Comparison of ENCODE assay signal across 22 cellular contexts in the genomic region with DNA sequence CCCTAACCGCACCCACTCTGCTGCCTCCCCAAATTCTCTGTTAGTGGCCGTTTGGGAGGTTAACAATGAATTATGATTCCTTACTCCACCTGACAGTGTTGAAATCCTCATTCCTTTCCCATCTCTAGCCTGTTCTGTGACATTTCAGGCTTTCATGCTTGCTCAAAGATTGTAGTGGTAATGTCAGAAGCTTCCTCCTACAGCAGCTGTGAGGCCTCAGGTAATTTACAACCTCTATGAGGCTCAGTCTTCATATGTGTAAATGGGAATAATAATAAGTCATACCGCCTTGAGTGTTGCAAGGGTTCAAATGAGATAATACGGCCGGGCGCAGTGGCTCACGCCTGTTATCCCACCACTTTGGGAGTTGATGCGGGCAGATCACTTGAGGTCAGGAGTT. TPM values are rescaled to one million over a fixed set of nuclear protein-coding genes. Genes with fewer than 3 reads are reported as not detected.
DNase-seq lines count a peak whose midpoint lies in the region; ATAC-seq and TF ChIP-seq lines count a peak whose summit lies in the region.
"Had no signal": no experiment of that assay in that cellular context is flagged by ENCODE, and none has a peak within 500 bp of the region (broad histone marks: within the 10 kb centered on the region; RNA-seq: fewer than 3 reads in every experiment).

No MANE protein-coding gene starts in this region.

- no peaks in the 10 kb centered on the region for H3K27me3 ChIP-seq in breast epithelium
- no peaks in the 10 kb centered on the region for H3K27me3 ChIP-seq in naive thymus-derived CD4-positive, alpha-beta T cell (ENCODE audit: control insufficient read depth in 2 of 2, insufficient read depth in 2 of 2, low read length in 2 of 2)
- H3K27me3 ChIP-seq: BE2C had no signal

- intact Hi-C loops in MCF 10A (cut with micrococcal nuclease) (no loop called here), breast epithelium (cut with DNase I; ENCODE audit: low total_unique reads) (no loop called here)
- intact Hi-C loops in naive thymus-derived CD4-positive, alpha-beta T cell (cut with micrococcal nuclease), result loop anchor here (2.0 to 10.0 kb wide), 5 partner anchors 42 to 485 kb away; a partner anchor contains a TSS

- peaks cover under 1 to 7% of the 10 kb centered on the region in 2 donors for H3K4me1 ChIP-seq in breast epithelium
- peaks cover 25 to 38% of the 10 kb centered on the region in 2 donors for H3K4me1 ChIP-seq in naive thymus-derived CD4-positive, alpha-beta T cell (ENCODE audit: control insufficient read depth in 2 of 2, insufficient read depth in 2 of 2, low read length in 2 of 2)

- peak overlapping the region; percentile 21 for H3K4me3 Mint-ChIP-seq in MCF 10A (ENCODE audit: unreplicated experiment)
- H3K4me3 Mint-ChIP-seq in activated T-helper 17 cell treated with anti-CD3 and anti-CD28 coated beads, Interleukin-2, amount 50 U/mL, for 72 hours, result peak overlapping the region; percentile 97
- H3K4me3 Mint-ChIP-seq in naive thymus-derived CD4-positive, alpha-beta T cell, result peak overlapping the region in 9 of 10 donors; percentile 10 to 91 (median 87)
- no peak overlapping the region for H3K4me3 Mint-ChIP-seq in activated T-cell treated with anti-CD3 and anti-CD28 coated beads, Interleukin-2, amount 50 U/mL, for 24 hours

- no peaks in the 10 kb centered on the region for H3K36me3 ChIP-seq in breast epithelium
- H3K36me3 ChIP-seq in naive thymus-derived CD4-positive, alpha-beta T cell (ENCODE audit: control insufficient read depth in 2 of 3, insufficient read depth in 3 of 3, low read length in 3 of 3), result no peaks in the 10 kb centered on the region
- H3K36me3 ChIP-seq: heart right ventricle had no signal

- no peak overlapping the region for H3K27ac Mint-ChIP-seq in MCF 10A (ENCODE audit: low read depth, unreplicated experiment)
- H3K27ac Mint-ChIP-seq in activated T-helper 17 cell treated with anti-CD3 and anti-CD28 coated beads, Interleukin-2, amount 50 U/mL, for 72 hours, result peak overlapping the region; percentile 99
- peak overlapping the region in 4 of 9 donors; percentile 25 to 56 (median 42) for H3K27ac Mint-ChIP-seq in naive thymus-derived CD4-positive, alpha-beta T cell
- no peak overlapping the region for H3K27ac Mint-ChIP-seq in activated T-cell treated with anti-CD3 and anti-CD28 coated beads, Interleukin-2, amount 50 U/mL, for 24 hours
- H3K27ac Mint-ChIP-seq: activated naive CD4-positive, alpha-beta T cell treated with anti-CD3 and anti-CD28 coated beads, Interleukin-2, amount 10 ng/mL, durations not matched to agents 7 days and 5 days; mesothelial cell of epicardium had no signal

- no peak for TF ChIP-seq POLR2A in breast epithelium (IDR thresholded peaks at IDR 0.05)

- H3K27ac ChIP-seq in breast epithelium, result peak overlapping the region in 1 of 2 donors; percentile 90
- no peak overlapping the region for H3K27ac ChIP-seq in naive thymus-derived CD4-positive, alpha-beta T cell (ENCODE audit: low read depth, low read length)
- H3K27ac ChIP-seq: epithelial cell of prostate, psoas muscle had no signal

- TF ChIP-seq CTCF in MCF 10A (IDR thresholded peaks at IDR 0.05; ENCODE audit: unreplicated experiment), result no peak
- no peak for TF ChIP-seq CTCF in breast epithelium (IDR thresholded peaks at IDR 0.05)

- no peaks in the 10 kb centered on the region for H3K9me3 ChIP-seq in breast epithelium
- H3K9me3 ChIP-seq in naive thymus-derived CD4-positive, alpha-beta T cell (ENCODE audit: control insufficient read depth in 2 of 3, low read length in 3 of 3), result no peaks in the 10 kb centered on the region
- H3K9me3 ChIP-seq: BE2C, heart right ventricle, psoas muscle had no signal

- ATAC-seq in activated T-helper 17 cell treated with anti-CD3 and anti-CD28 coated beads, Interleukin-2, amount 50 U/mL, for 72 hours (replicated peaks), result no peak
- ATAC-seq in naive thymus-derived CD4-positive, alpha-beta T cell, result no peak
- no peak for ATAC-seq in GM18868 (IDR thresholded peaks at IDR 0.05; ENCODE audit: unreplicated experiment)

- peaks cover 15% of the 10 kb centered on the region for H3K4me1 Mint-ChIP-seq in MCF 10A (ENCODE audit: insufficient read depth, unreplicated experiment)
- H3K4me1 Mint-ChIP-seq in activated T-helper 17 cell treated with anti-CD3 and anti-CD28 coated beads, Interleukin-2, amount 50 U/mL, for 72 hours, result peaks cover 20% of the 10 kb centered on the region
- peaks cover 19 to 63% (median 50%) of the 10 kb centered on the region in 7 donors for H3K4me1 Mint-ChIP-seq in naive thymus-derived CD4-positive, alpha-beta T cell
- H3K4me1 Mint-ChIP-seq in activated T-cell treated with anti-CD3 and anti-CD28 coated beads, Interleukin-2, amount 50 U/mL, for 24 hours (ENCODE audit: low read depth), result peaks cover 34% of the 10 kb centered on the region

- DNase-seq in MCF 10A (ENCODE audit: unreplicated experiment), result no peak
- DNase-seq in breast epithelium (ENCODE audit: low spot score in 2 of 2), result no peak
- no peak for DNase-seq in naive thymus-derived CD4-positive, alpha-beta T cell
- DNase-seq in activated T-cell treated with anti-CD3 and anti-CD28 coated beads, Interleukin-2, amount 50 U/mL, for 24 hours, result no peak
- no peak for DNase-seq in NCI-H748 treated with DMSO at 0.1 percent for 48 hours (lab: John Stamatoyannopoulos, UW)
- no peak for DNase-seq in AG08396 (ENCODE audit: low spot score)
- DNase-seq: activated CD4-positive, CD25-positive, alpha-beta regulatory T cell; activated naive CD4-positive, alpha-beta T cell treated with anti-CD3 and anti-CD28 coated beads, Interleukin-2, amount 10 ng/mL, durations not matched to agents 7 days and 5 days; activated T-cell treated with anti-CD3 and anti-CD28 coated beads, Interleukin-2, amount 50 U/mL, for 1 hour; BE2C; cerebellar nuclear complex; heart right ventricle; NCI-H1436 treated with DMSO at 0.1 percent for 48 hours; NCI-H2171; NCI-H526; psoas muscle; stimulated activated naive CD4-positive, alpha-beta T cell treated with Interleukin-2 at 50 U/mL for 16 hours had no signal

- H3K36me3 Mint-ChIP-seq in MCF 10A (ENCODE audit: insufficient read depth, unreplicated experiment), result peaks cover 23% of the 10 kb centered on the region
- peaks cover 30% of the 10 kb centered on the region for H3K36me3 Mint-ChIP-seq in activated T-helper 17 cell treated with anti-CD3 and anti-CD28 coated beads, Interleukin-2, amount 50 U/mL, for 72 hours (ENCODE audit: low read depth)
- peaks cover 0 to 23% (median 0%) of the 10 kb centered on the region in 5 donors for H3K36me3 Mint-ChIP-seq in naive thymus-derived CD4-positive, alpha-beta T cell
- peaks cover 39% of the 10 kb centered on the region for H3K36me3 Mint-ChIP-seq in activated T-cell treated with anti-CD3 and anti-CD28 coated beads, Interleukin-2, amount 50 U/mL, for 24 hours (ENCODE audit: low read depth)
- H3K36me3 Mint-ChIP-seq: mesothelial cell of epicardium had no signal

- CTCF ChIA-PET in MCF 10A (lab: Yijun Ruan, JAX), result interaction anchor here (0.8 to 1.6 kb wide), 4 partner anchors 19 to 51 kb away, joined by 3 to 8 read pairs (median 5); no protein-coding TSS in a partner anchor
- CTCF ChIA-PET in naive thymus-derived CD4-positive, alpha-beta T cell (lab: Charles Lee), result interaction anchor here (0.6 to 2.2 kb wide), 4 partner anchors 23 to 335 kb away, joined by 3 to 7 read pairs (median 5); no protein-coding TSS in a partner anchor

- POLR2A ChIA-PET in MCF 10A (lab: Yijun Ruan, JAX), result interaction anchor here (0.6 to 6.9 kb wide), 8 partner anchors 20 to 324 kb away, joined by 3 to 147 read pairs (median 9); a partner anchor contains a TSS
- POLR2A ChIA-PET in naive thymus-derived CD4-positive, alpha-beta T cell (lab: Charles Lee), result interaction anchor here (1.1 to 3.4 kb wide), 3 partner anchors 32 to 72 kb away, joined by 3 to 14 read pairs (median 3); a partner anchor contains a TSS

- BruUV-seq in MCF 10A (replicated peaks; lab: Mats Ljungman, UMichigan), result no TSS peak

- H3K4me3 ChIP-seq in breast epithelium, result no peak overlapping the region
- H3K4me3 ChIP-seq in naive thymus-derived CD4-positive, alpha-beta T cell (ENCODE audit: low read length), result no peak overlapping the region
- H3K4me3 ChIP-seq: skin epidermis had no signal

- H3K27me3 Mint-ChIP-seq in MCF 10A (ENCODE audit: insufficient read depth, unreplicated experiment), result no peaks in the 10 kb centered on the region
- no peaks in the 10 kb centered on the region for H3K27me3 Mint-ChIP-seq in activated T-helper 17 cell treated with anti-CD3 and anti-CD28 coated beads, Interleukin-2, amount 50 U/mL, for 72 hours
- H3K27me3 Mint-ChIP-seq in naive thymus-derived CD4-positive, alpha-beta T cell, result peaks cover 0 to 8% (median 0%) of the 10 kb centered on the region in 5 donors
- H3K27me3 Mint-ChIP-seq in activated T-cell treated with anti-CD3 and anti-CD28 coated beads, Interleukin-2, amount 50 U/mL, for 24 hours, result no peaks in the 10 kb centered on the region

- no peaks in the 10 kb centered on the region for H3K9me3 Mint-ChIP-seq in MCF 10A (ENCODE audit: unreplicated experiment)
- H3K9me3 Mint-ChIP-seq in activated T-helper 17 cell treated with anti-CD3 and anti-CD28 coated beads, Interleukin-2, amount 50 U/mL, for 72 hours, result no peaks in the 10 kb centered on the region
- H3K9me3 Mint-ChIP-seq in naive thymus-derived CD4-positive, alpha-beta T cell, result no peaks in the 10 kb centered on the region
- no peaks in the 10 kb centered on the region for H3K9me3 Mint-ChIP-seq in activated T-cell treated with anti-CD3 and anti-CD28 coated beads, Interleukin-2, amount 50 U/mL, for 24 hours
- H3K9me3 Mint-ChIP-seq: activated naive CD4-positive, alpha-beta T cell treated with anti-CD3 and anti-CD28 coated beads, Interleukin-2, amount 10 ng/mL, durations not matched to agents 7 days and 5 days; mesothelial cell of epicardium had no signal

RNA-seq across cellular contexts. Expression of a gene that starts 1.0 kb away (rescaled TPM):
- total RNA-seq in MCF 10A (2022), result 372 and 417 TPM in 2 replicates
- total RNA-seq in breast epithelium, result 100 to 1,000 TPM; 121 to 146 (median 121) TPM
- 100 to 1,000 TPM; 119 to 221 TPM for total RNA-seq in activated T-helper 17 cell treated with anti-CD3 and anti-CD28 coated beads, Interleukin-2, amount 50 U/mL, for 72 hours
- total RNA-seq in naive thymus-derived CD4-positive, alpha-beta T cell, result 100 to 1,000 TPM in 1 of 5 experiments, 10 to 100 TPM in 1, 1 to 10 TPM in 3; 3.5 to 120 (median 5.3) TPM
- polyA plus RNA-seq in naive thymus-derived CD4-positive, alpha-beta T cell, result 1 to 10 TPM; 1.1 to 5.6 TPM

RNA-seq across cellular contexts. Expression of a gene that starts 43.1 kb away (rescaled TPM):
- total RNA-seq in MCF 10A (2022) (90.1 and 92.3 TPM in 2 replicates), breast epithelium (10 to 100 TPM; 45.0 to 57.0 (median 53.7) TPM)
- total RNA-seq in activated T-helper 17 cell treated with anti-CD3 and anti-CD28 coated beads, Interleukin-2, amount 50 U/mL, for 72 hours, result 10 to 100 TPM; 60.7 to 69.9 TPM
- 100 to 1,000 TPM in 2 of 5 experiments, 10 to 100 TPM in 3; 81.3 to 120 (median 90.4) TPM for total RNA-seq in naive thymus-derived CD4-positive, alpha-beta T cell
- 10 to 100 TPM; 16.2 to 30.9 TPM for polyA plus RNA-seq in naive thymus-derived CD4-positive, alpha-beta T cell

RNA-seq across cellular contexts. Expression of a gene that starts 43.5 kb away (rescaled TPM):
- total RNA-seq in MCF 10A (2022), result 21.2 and 23.9 TPM in 2 replicates
- total RNA-seq in breast epithelium, result 10 to 100 TPM; 11.4 to 23.1 (median 12.1) TPM
- total RNA-seq in activated T-helper 17 cell treated with anti-CD3 and anti-CD28 coated beads, Interleukin-2, amount 50 U/mL, for 72 hours, result 10 to 100 TPM in 1 of 2 donors, 1 to 10 TPM in 1; 6.3 to 14.3 TPM
- 10 to 100 TPM; 17.5 to 29.8 (median 21.2) TPM for total RNA-seq in naive thymus-derived CD4-positive, alpha-beta T cell
- polyA plus RNA-seq in naive thymus-derived CD4-positive, alpha-beta T cell, result 1 to 10 TPM; 1.8 to 6.8 TPM

Comparison
In these comparisons a context has a peak if more than half of its experiments do, and no peak if none do; other contexts are left out.
1. intact Hi-C loops: an anchor here in naive thymus-derived CD4-positive, alpha-beta T cell (2.0 to 10.0 kb wide); none called in MCF 10A and breast epithelium.